In the genomic region with DNA sequence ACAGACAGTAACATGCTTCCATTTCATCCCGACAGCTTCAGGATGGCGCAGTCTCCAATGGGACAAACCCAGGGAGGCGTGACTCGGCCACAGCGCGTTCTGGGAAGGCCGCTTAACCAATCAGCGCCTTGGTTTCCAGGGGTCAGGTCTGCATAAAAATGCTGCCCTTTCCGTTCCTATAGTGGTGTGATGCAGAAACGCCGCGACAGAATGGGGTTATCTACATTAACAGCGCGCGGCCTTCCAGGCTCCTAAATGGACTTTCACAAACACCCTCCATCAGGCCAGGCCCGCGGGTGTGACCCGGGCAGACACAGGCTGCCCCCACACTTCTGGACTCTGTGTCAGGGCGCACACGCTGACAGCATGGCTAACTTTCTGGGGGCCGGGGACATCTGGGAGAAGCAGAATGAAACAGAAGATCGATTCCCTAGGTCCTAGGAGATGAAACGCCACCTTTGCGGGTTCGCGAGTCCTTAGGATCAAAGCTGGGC, we compare ENCODE assay signal across 8 cellular contexts. TPM values are rescaled to one million over a fixed set of nuclear protein-coding genes. Genes with fewer than 3 reads are reported as not detected.
DNase-seq lines count a peak whose midpoint lies in the region; TF ChIP-seq lines count a peak whose summit lies in the region.

No MANE protein-coding gene starts in this region.

- H3K36me3 ChIP-seq in HUES48 (ENCODE audit: control insufficient read depth, insufficient read depth, low read length) (no peaks in the 10 kb centered on the region), mammary epithelial cell (ENCODE audit: insufficient read depth, low read length) (no peaks in the 10 kb centered on the region), iPS-15b (ENCODE audit: control insufficient read depth, insufficient read depth, low read length) (no peaks in the 10 kb centered on the region)

- in situ Hi-C loops in mammary epithelial cell (cut with MboI; ENCODE audit: low sequenced_read_pairs in 2 of 2): no loop called here

- H3K4me3 ChIP-seq in HUES48 (ENCODE audit: low read depth, low read length) (peak overlapping the region; percentile 84), mammary epithelial cell (replicated peaks in 1 of 3; ENCODE audit: insufficient read depth in 1 of 3, low read depth in 2 of 3, low read length in 3 of 3) (peak overlapping the region; percentile 73 to 88 (median 76)), iPS-15b (ENCODE audit: low read depth, low read length) (peak overlapping the region; percentile 85)

- CTCF ChIA-PET in mammary epithelial cell (lab: Charles Lee; ENCODE audit: low non-redundant PET): interaction anchor here (0.5 kb wide), 1 partner anchor 11 kb away, joined by 3 read pairs; a partner anchor contains a TSS

- H4K20me1 ChIP-seq in mammary epithelial cell (ENCODE audit: insufficient read depth, low read length): no peaks in the 10 kb centered on the region

- H3K9me3 ChIP-seq in HUES48 (ENCODE audit: control insufficient read depth, insufficient read depth, low read length): no peaks in the 10 kb centered on the region
- no peaks in the 10 kb centered on the region for H3K9me3 ChIP-seq in mammary epithelial cell (replicated peaks; ENCODE audit: insufficient read depth, low read length)
- no peaks in the 10 kb centered on the region for H3K9me3 ChIP-seq in iPS-15b (ENCODE audit: control insufficient read depth, insufficient read depth, low read length)

- dilution Hi-C loops in mammary epithelial cell (cut with HindIII; ENCODE audit: low sequenced_read_pairs): loop anchor here (5.0 kb wide), 1 partner anchor 78 kb away; no protein-coding TSS in a partner anchor

- H3K4me1 ChIP-seq in HUES48 (ENCODE audit: control insufficient read depth, insufficient read depth, low read length) (peaks cover 15% of the 10 kb centered on the region), mammary epithelial cell (ENCODE audit: insufficient read depth, low read length) (peaks cover 12% of the 10 kb centered on the region), iPS-15b (ENCODE audit: control insufficient read depth, insufficient read depth, low read length) (peaks cover 5% of the 10 kb centered on the region)

- H3K4me2 ChIP-seq in mammary epithelial cell (ENCODE audit: insufficient read depth, low read depth, low read length): peak overlapping the region; percentile 99

- H3K27ac ChIP-seq in HUES48 (ENCODE audit: low read depth, low read length): peak overlapping the region; percentile 71
- H3K27ac ChIP-seq in mammary epithelial cell (ENCODE audit: insufficient read depth, low read depth, low read length): peak overlapping the region; percentile 82

- H3K27me3 ChIP-seq in HUES48 (ENCODE audit: control insufficient read depth, insufficient read depth, low read length) (no peaks in the 10 kb centered on the region), mammary epithelial cell (ENCODE audit: insufficient read depth, low read length) (no peaks in the 10 kb centered on the region), iPS-15b (ENCODE audit: control insufficient read depth, insufficient read depth, low read length) (peaks cover 4% of the 10 kb centered on the region)

- TSS peak; percentile 71 for BruUV-seq in mammary epithelial cell (replicated peaks; lab: Mats Ljungman, UMichigan)

- peaks cover 4% of the 10 kb centered on the region for H3K79me2 ChIP-seq in mammary epithelial cell (ENCODE audit: insufficient read depth, low read length)

- 3% methylated on average over 18 of the region's 26 CpGs for WGBS in mammary epithelial cell (ENCODE audit: low coverage, missing lambda C conversion rate)

- peak overlapping the region; percentile 64 for H3K9ac ChIP-seq in HUES48 (ENCODE audit: low read depth, low read length)
- H3K9ac ChIP-seq in mammary epithelial cell (ENCODE audit: insufficient read depth, low read length): peak overlapping the region; percentile 89
- H3K9ac ChIP-seq in iPS-15b (ENCODE audit: low read depth, low read length): no peak overlapping the region

- intact Hi-C loops in mammary epithelial cell (cut with micrococcal nuclease): no loop called here

- TF ChIP-seq CTCF in GM20000 (IDR thresholded peaks at IDR 0.05; ENCODE audit: extremely low read depth, missing control alignments): no peak
- peak in 1 of 2 donors; percentile 3 for TF ChIP-seq CTCF in mammary epithelial cell (conservative IDR thresholded peaks at IDR 0.05 in 1 of 2, IDR thresholded peaks at IDR 0.05 in 1 of 2; ENCODE audit: extremely low read depth in 1 of 2, insufficient read depth in 1 of 2, low read depth in 1 of 2, low read length in 2 of 2)

- H2AFZ ChIP-seq in mammary epithelial cell (ENCODE audit: low read depth, low read length): peak overlapping the region; percentile 96

- DNase-seq in DMS 273 (lab: John Stamatoyannopoulos, UW; ENCODE audit: unreplicated experiment) (peak; percentile 97), GM20000 (ENCODE audit: low spot score) (peak; percentile 77), OCI-M2 (lab: John Stamatoyannopoulos, UW; ENCODE audit: unreplicated experiment) (peak; percentile 61), mammary epithelial cell (peak; percentile 91), renal cortical epithelial cell (ENCODE audit: low read depth) (peak; percentile 71), activated gamma-delta T cell treated with Interleukin-2 at 50 U/mL for 16 hours (no peak)

RNA-seq across cellular contexts. Expression of a gene that starts 0.8 kb away (rescaled TPM):
- total RNA-seq in mammary epithelial cell (10 to 100 TPM; 13.8 to 21.2 TPM), renal cortical epithelial cell (9.7 and 18.3 TPM in 2 replicates)
- 27.8 TPM for polyA plus RNA-seq in mammary epithelial cell
- 23.9 TPM for polyA minus RNA-seq in mammary epithelial cell

RNA-seq across cellular contexts. Expression of a gene that starts 10.9 kb away (rescaled TPM):
- 10 to 100 TPM; 41.2 to 63.2 TPM for total RNA-seq in mammary epithelial cell
- polyA plus RNA-seq in mammary epithelial cell: 76.8 TPM
- 49.6 TPM for polyA minus RNA-seq in mammary epithelial cell
- total RNA-seq in renal cortical epithelial cell: 42.9 and 101 TPM in 2 replicates

RNA-seq across cellular contexts. Expression of a gene that starts 19.4 kb away (rescaled TPM):
- total RNA-seq in mammary epithelial cell (under 1 TPM; 0.17 to 0.24 TPM), renal cortical epithelial cell (0.05 TPM in 1 of 2 replicates, not detected in the other)
- polyA plus RNA-seq in mammary epithelial cell: 0.01 TPM
- not detected for polyA minus RNA-seq in mammary epithelial cell
